Comparison of ENCODE assay signal across 8 cellular contexts in the genomic region with DNA sequence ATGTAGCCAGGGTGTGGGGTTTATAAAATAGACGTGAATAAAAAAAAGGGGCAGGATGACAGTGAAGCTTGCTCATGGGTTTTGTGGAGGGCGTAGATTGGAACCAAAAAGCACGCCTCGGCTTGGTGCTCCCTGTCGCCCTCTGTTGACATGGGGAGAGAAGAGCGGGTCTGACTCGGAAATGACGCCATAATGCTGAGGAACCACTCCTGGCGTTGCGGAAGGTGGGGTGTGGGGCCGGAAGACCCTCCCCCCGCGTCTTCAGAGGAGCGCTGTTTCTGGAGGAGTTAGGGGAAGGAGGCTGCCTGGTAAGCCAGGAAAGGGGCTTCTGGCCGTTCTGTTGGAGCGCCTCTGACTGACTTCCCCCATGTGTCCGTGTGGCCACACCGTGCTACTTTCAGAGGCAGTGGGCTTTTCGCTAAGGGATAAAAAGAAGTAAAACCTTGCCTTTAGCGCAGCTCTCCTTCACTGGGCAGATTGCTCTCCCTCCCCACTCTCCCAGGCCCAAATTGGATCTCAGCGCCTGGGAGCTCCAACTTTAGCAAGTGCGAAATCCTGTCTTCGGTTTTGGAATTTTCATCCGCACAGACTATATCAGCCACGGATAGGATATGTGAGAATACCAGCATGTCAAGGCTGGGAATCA. TPM values are rescaled to one million over a fixed set of nuclear protein-coding genes. Genes with fewer than 3 reads are reported as not detected.
DNase-seq lines count a peak whose midpoint lies in the region; ATAC-seq lines count a peak whose summit lies in the region.

No MANE protein-coding gene starts in this region.

- peaks cover 37% of the 10 kb centered on the region for H3K4me1 Mint-ChIP-seq in activated CD4-positive, alpha-beta T cell treated with anti-CD3 and anti-CD28 coated beads, Interleukin-2, amount 10 ng/mL, durations not matched to agents 24 days and 14 days

- peak; percentile 38 for DNase-seq in NK-92 treated with Interleukin-12 subunit alpha and Interleukin-12 subunit beta, amount 100 ng/mL, for 24 hours (lab: John Stamatoyannopoulos, UW)
- DNase-seq in NK-92 (lab: John Stamatoyannopoulos, UW; ENCODE audit: unreplicated experiment) (no peak), NCI-H2196 (lab: John Stamatoyannopoulos, UW; ENCODE audit: unreplicated experiment) (peak; percentile 70), dedifferentiated amniotic fluid mesenchymal stem cell (ENCODE audit: extremely low spot score) (peak; percentile 80), left lobe of liver (ENCODE audit: low spot score) (peak; percentile 79)
- peak; percentile 96 for DNase-seq in activated CD4-positive, alpha-beta T cell treated with anti-CD3 and anti-CD28 coated beads, Interleukin-2, amount 10 ng/mL, durations not matched to agents 24 days and 14 days
- peak; percentile 83 for DNase-seq in stimulated activated CD4-positive, alpha-beta T cell treated with anti-CD3 and anti-CD28 coated beads, Interleukin-1b, Interleukin-23, amount 100 ng/mL, for 48 hours

- H3K27ac Mint-ChIP-seq in activated CD4-positive, alpha-beta T cell treated with anti-CD3 and anti-CD28 coated beads, Interleukin-2, amount 10 ng/mL, durations not matched to agents 24 days and 14 days: peak overlapping the region; percentile 91

- intact Hi-C loops in activated CD4-positive, alpha-beta T cell treated with anti-CD3 and anti-CD28 coated beads, Interleukin-2, amount 10 ng/mL, durations not matched to agents 24 days and 14 days (cut with micrococcal nuclease): loop anchor here (1.0 to 5.0 kb wide), 6 partner anchors 7 to 411 kb away; a partner anchor contains a TSS

- no peaks in the 10 kb centered on the region for H3K27me3 Mint-ChIP-seq in activated CD4-positive, alpha-beta T cell treated with anti-CD3 and anti-CD28 coated beads, Interleukin-2, amount 10 ng/mL, durations not matched to agents 24 days and 14 days

- peak overlapping the region; percentile 95 for H3K4me3 Mint-ChIP-seq in activated CD4-positive, alpha-beta T cell treated with anti-CD3 and anti-CD28 coated beads, Interleukin-2, amount 10 ng/mL, durations not matched to agents 24 days and 14 days

- peak; percentile 77 for ATAC-seq in HG02970 (IDR thresholded peaks at IDR 0.05; ENCODE audit: low FRiP score, unreplicated experiment)
- peak; percentile 97 for ATAC-seq in left lobe of liver

- peaks cover 7% of the 10 kb centered on the region for H3K9me3 Mint-ChIP-seq in activated CD4-positive, alpha-beta T cell treated with anti-CD3 and anti-CD28 coated beads, Interleukin-2, amount 10 ng/mL, durations not matched to agents 24 days and 14 days

- H3K36me3 Mint-ChIP-seq in activated CD4-positive, alpha-beta T cell treated with anti-CD3 and anti-CD28 coated beads, Interleukin-2, amount 10 ng/mL, durations not matched to agents 24 days and 14 days (ENCODE audit: low read depth): peaks cover 18% of the 10 kb centered on the region

RNA-seq across cellular contexts. Expression of a gene that starts 42.8 kb away (rescaled TPM):
- 28.0 and 35.4 TPM in 2 replicates for total RNA-seq in activated CD4-positive, alpha-beta T cell treated with anti-CD3 and anti-CD28 coated beads, Interleukin-2, amount 10 ng/mL, durations not matched to agents 24 days and 14 days
- total RNA-seq in left lobe of liver: 13.3 TPM

RNA-seq across cellular contexts. Expression of a gene that starts 44.7 kb away (rescaled TPM):
- total RNA-seq in activated CD4-positive, alpha-beta T cell treated with anti-CD3 and anti-CD28 coated beads, Interleukin-2, amount 10 ng/mL, durations not matched to agents 24 days and 14 days: 4.8 and 4.9 TPM in 2 replicates
- total RNA-seq in left lobe of liver: 3.4 TPM
